8 cellular contexts compared by ENCODE assay signal in genomic region chr9:130938652-130939404, GRCh38. TPM values are rescaled to one million over a fixed set of nuclear protein-coding genes. Genes with fewer than 3 reads are reported as not detected.
A peak's percentile ranks its signal among the peaks of the same experiment; 100 is the strongest.
DNase-seq lines count a peak whose midpoint lies in the region; ATAC-seq and TF ChIP-seq lines count a peak whose summit lies in the region.

TSS of gene FIBCD1 (minus strand) at chr9:130939247. CDS start at chr9:130938607, 640 bp downstream.

- no peaks in the 10 kb centered on the region for H3K9me3 Mint-ChIP-seq in T-helper 2 cell treated with Interferon-gamma antibody and Interleukin-4, amounts not matched to agents 5 μg/mL and 100 μg/mL, for 36 hours

- peak within 1 kb of the TSS; percentile 44 for H3K4me3 ChIP-seq in HEK293 (ENCODE audit: low read depth, low read length)
- peak within 1 kb of the TSS; percentile 40 for H3K4me3 ChIP-seq in fibroblast of mammary gland (ENCODE audit: control insufficient read depth, low read depth, low read length)
- peak within 1 kb of the TSS; percentile 65 for H3K4me3 ChIP-seq in psoas muscle

- H3K4me3 Mint-ChIP-seq in T-helper 2 cell treated with Interferon-gamma antibody and Interleukin-4, amounts not matched to agents 5 μg/mL and 100 μg/mL, for 36 hours, result peak within 1 kb of the TSS; percentile 77

- peaks cover 0 to 93% (median 47%) of the 10 kb centered on the region in 3 donors for H3K27me3 ChIP-seq in psoas muscle (ENCODE audit: insufficient read depth in 3 of 3, low read length in 2 of 3)

- DNase-seq in CMK (ENCODE audit: low read depth) (peak; percentile 34), fibroblast of mammary gland (ENCODE audit: low read depth) (peak; percentile 24), psoas muscle (no peak), NCI-H446 (lab: John Stamatoyannopoulos, UW) (no peak)
- DNase-seq in T-helper 2 cell treated with Interferon-gamma antibody and Interleukin-4, amounts not matched to agents 5 μg/mL and 100 μg/mL, for 36 hours (ENCODE audit: low spot score), result peak; percentile 23
- no peak for DNase-seq in stimulated activated naive CD4-positive, alpha-beta T cell treated with Interleukin-2 at 50 U/mL for 16 hours (lab: John Stamatoyannopoulos, UW)

- intact Hi-C loops in psoas muscle (cut with DNase I), result loop anchor here in 1 of 2 donors (2.0 kb wide), 1 partner anchor 72 kb away; no protein-coding TSS in a partner anchor

- TF ChIP-seq CTCF in HEK293 (tag by site-specific recombination; IDR thresholded peaks at IDR 0.05), result peak; percentile 88
- no peak for TF ChIP-seq CTCF in fibroblast of mammary gland (conservative IDR thresholded peaks at IDR 0.05; ENCODE audit: control insufficient read depth, insufficient read depth, low read depth, low read length)
- no peak for TF ChIP-seq CTCF in psoas muscle (IDR thresholded peaks at IDR 0.05)

- H3K4me1 ChIP-seq in HEK293 (ENCODE audit: control insufficient read depth, insufficient read depth, low read length) (no peaks in the 10 kb centered on the region), psoas muscle (peaks cover 7% of the 10 kb centered on the region)

- H3K4me1 Mint-ChIP-seq in T-helper 2 cell treated with Interferon-gamma antibody and Interleukin-4, amounts not matched to agents 5 μg/mL and 100 μg/mL, for 36 hours (ENCODE audit: low read depth), result peaks cover 5% of the 10 kb centered on the region

- CTCF ChIA-PET in HEK293 (lab: Yijun Ruan, JAX), result interaction anchor here (1.2 to 1.4 kb wide), 3 partner anchors 69 to 237 kb away, joined by 4 to 5 read pairs (median 5); no protein-coding TSS in a partner anchor

- H3K9me3 ChIP-seq in HEK293 (ENCODE audit: control insufficient read depth, insufficient read depth, low read depth, low read length) (no peaks in the 10 kb centered on the region), psoas muscle (no peaks in the 10 kb centered on the region)

- peak in 1 of 4 donors; percentile 39 for ATAC-seq in psoas muscle
- ATAC-seq in HG02852 (IDR thresholded peaks at IDR 0.05; ENCODE audit: unreplicated experiment), result no peak

- WGBS in psoas muscle, 3 donors, result 1% methylated on average over 61 to 98 of the region's 98 CpGs

- H3K36me3 ChIP-seq in HEK293 (ENCODE audit: control insufficient read depth in 2 of 2, insufficient read depth in 1 of 2, low read length in 2 of 2) (no peaks in the 10 kb centered on the region), psoas muscle (ENCODE audit: insufficient read depth in 1 of 2, low read depth in 1 of 2) (no peaks in the 10 kb centered on the region)

- no peaks in the 10 kb centered on the region for H3K36me3 Mint-ChIP-seq in T-helper 2 cell treated with Interferon-gamma antibody and Interleukin-4, amounts not matched to agents 5 μg/mL and 100 μg/mL, for 36 hours (ENCODE audit: low read depth)

- POLR2A ChIA-PET in HEK293 (lab: Yijun Ruan, JAX), result no interaction called here

- H3K27ac ChIP-seq in HEK293 (ENCODE audit: extremely low read depth, low read depth, low read length), result no peak within 1 kb of the TSS
- H3K27ac ChIP-seq in psoas muscle, result no peak within 1 kb of the TSS

- H3K27me3 Mint-ChIP-seq in T-helper 2 cell treated with Interferon-gamma antibody and Interleukin-4, amounts not matched to agents 5 μg/mL and 100 μg/mL, for 36 hours (ENCODE audit: low read depth), result peaks cover 54% of the 10 kb centered on the region

- H3K27ac Mint-ChIP-seq in T-helper 2 cell treated with Interferon-gamma antibody and Interleukin-4, amounts not matched to agents 5 μg/mL and 100 μg/mL, for 36 hours, result no peak within 1 kb of the TSS

TF ChIP-seq in HEK293, 187 proteins besides CTCF, POLR2A, EP300 and RAD21 (continues in another document):
- TF ChIP-seq ZBTB8A (tag by site-specific recombination; IDR thresholded peaks at IDR 0.05) (0 out of 2 replicates have a peak, but pooled peaks have one; percentile 12), ZNF670 (tag by site-specific recombination; IDR thresholded peaks at IDR 0.05; ENCODE audit: low read depth) (no peak), ZNF501 (tag by site-specific recombination; IDR thresholded peaks at IDR 0.05) (0 out of 2 replicates have a peak, but pooled peaks have one; percentile 29), KLF17 (tag by site-specific recombination; IDR thresholded peaks at IDR 0.05) (peak; percentile 34; the same call in 1 of the 2 replicates), ZNF548 (tag by site-specific recombination; IDR thresholded peaks at IDR 0.05) (no peak), BCL11B (tag by site-specific recombination; IDR thresholded peaks at IDR 0.05; ENCODE audit: low read depth) (peak; percentile 58; the same call in 1 of the 2 replicates), ZNF138 (tag by site-specific recombination; IDR thresholded peaks at IDR 0.05; ENCODE audit: borderline replicate concordance) (no peak), PRDM1 (tag by site-specific recombination; IDR thresholded peaks at IDR 0.05) (no peak), ZIC2 (tag by site-specific recombination; IDR thresholded peaks at IDR 0.05) (peak; percentile 88), ZNF416 (tag by site-specific recombination; IDR thresholded peaks at IDR 0.05) (no peak), KLF9 (tag by site-specific recombination; IDR thresholded peaks at IDR 0.05; ENCODE audit: low read depth) (peak; percentile 22; the same call in 1 of the 2 replicates), ZNF660 (tag by site-specific recombination; IDR thresholded peaks at IDR 0.05) (no peak), ZNF664 (tag by site-specific recombination; IDR thresholded peaks at IDR 0.05) (no peak), ZNF302 (tag by site-specific recombination; IDR thresholded peaks at IDR 0.05; ENCODE audit: low read depth) (no peak), ZBTB6 (tag by site-specific recombination; IDR thresholded peaks at IDR 0.05) (peak; percentile 73), ZNF324 (tag by site-specific recombination; IDR thresholded peaks at IDR 0.05) (no peak), KLF1 (tag by site-specific recombination; IDR thresholded peaks at IDR 0.05) (peak; percentile 16; the same call in 1 of the 2 replicates), ZNF785 (tag by site-specific recombination; IDR thresholded peaks at IDR 0.05) (no peak), ZNF777 (tag by site-specific recombination; IDR thresholded peaks at IDR 0.05; ENCODE audit: borderline replicate concordance) (peak; percentile 20; the same call in 1 of the 2 replicates), ZBTB26 (tag by site-specific recombination; optimal IDR thresholded peaks at IDR 0.05) (peak; percentile 85), SALL2 (tag by site-specific recombination; IDR thresholded peaks at IDR 0.05; ENCODE audit: borderline replicate concordance) (no peak), TRIM28 (IDR thresholded peaks at IDR 0.05; ENCODE audit: borderline replicate concordance, low read length) (no peak), GLIS2 (tag by site-specific recombination; IDR thresholded peaks at IDR 0.05) (peak; percentile 84), ZNF10 (tag by site-specific recombination; IDR thresholded peaks at IDR 0.05) (no peak), ZNF223 (tag by site-specific recombination; IDR thresholded peaks at IDR 0.05) (no peak), FEZF1 (tag by site-specific recombination; IDR thresholded peaks at IDR 0.05) (no peak)

RNA-seq across cellular contexts. Expression of gene FIBCD1, which starts in this region (rescaled TPM):
- total RNA-seq in psoas muscle, result not detected
- under 1 TPM in 1 of 3 donors, not detected in 2; 0.01 TPM for polyA plus RNA-seq in psoas muscle

Comparison
In these comparisons a context has a peak if more than half of its experiments do, and no peak if none do; other contexts are left out.
1. DNase-seq: peak in CMK (single experiment), T-helper 2 cell treated with Interferon-gamma antibody and Interleukin-4, amounts not matched to agents 5 μg/mL and 100 μg/mL, for 36 hours (single experiment) and fibroblast of mammary gland (single experiment); none in psoas muscle (0 of 2), stimulated activated naive CD4-positive, alpha-beta T cell treated with Interleukin-2 at 50 U/mL for 16 hours (single experiment) and NCI-H446 (0 of 2).
2. Peak in every context shown above with its lines, with median percentiles within 50 percentile points of each other: H3K4me3 ChIP-seq.